In genomic region chr5:169512385-169512784, GRCh38 we compare ENCODE assay signal across 25 cellular contexts.
"Had no signal": no experiment of that assay in that cellular context is flagged by ENCODE, and none has a peak within 500 bp of the region (broad histone marks: within the 10 kb centered on the region; RNA-seq: fewer than 3 reads in every experiment).

No MANE protein-coding gene starts in this region.

- H3K9me3 ChIP-seq: SJCRH30, SK-N-SH had no signal

- H3K4me2 ChIP-seq: SK-N-SH had no signal

- H3K27ac Mint-ChIP-seq: activated CD4-positive, alpha-beta T cell treated with anti-CD3 and anti-CD28 coated beads for 36 hours; activated CD8-positive, alpha-beta T cell treated with anti-CD3 and anti-CD28 coated beads for 36 hours; activated naive CD8-positive, alpha-beta T cell treated with anti-CD3 and anti-CD28 coated beads for 36 hours; activated T-cell treated with anti-CD3 and anti-CD28 coated beads, Interleukin-2, amount 50 U/mL, for 72 hours; activated T-helper 2 cell treated with anti-CD3 and anti-CD28 coated beads, Interferon-gamma antibody, Interleukin-2, Interleukin-4, amounts not matched to agents 10 μg/mL and 5 μg/mL and 100 μg/mL, durations not matched to agents 14 hours and 24 hours and 36 hours had no signal

- H3K27me3 ChIP-seq: brain microvascular endothelial cell, SJCRH30 had no signal

- H3K36me3 Mint-ChIP-seq: activated naive CD4-positive, alpha-beta T cell treated with anti-CD3 and anti-CD28 coated beads, Interleukin-2, amount 10 ng/mL, durations not matched to agents 7 days and 5 days; activated naive CD8-positive, alpha-beta T cell treated with anti-CD3 and anti-CD28 coated beads for 36 hours had no signal

- H3K4me3 Mint-ChIP-seq: activated CD4-positive, alpha-beta T cell treated with anti-CD3 and anti-CD28 coated beads for 36 hours; activated CD8-positive, alpha-beta T cell treated with anti-CD3 and anti-CD28 coated beads for 36 hours; activated naive CD4-positive, alpha-beta T cell treated with anti-CD3 and anti-CD28 coated beads, Interleukin-2, amount 10 ng/mL, durations not matched to agents 7 days and 5 days; activated naive CD8-positive, alpha-beta T cell treated with anti-CD3 and anti-CD28 coated beads for 36 hours; activated T-cell treated with anti-CD3 and anti-CD28 coated beads, Interleukin-2, amount 50 U/mL, for 72 hours had no signal

- H3K36me3 ChIP-seq: brain microvascular endothelial cell, cardiac muscle cell, SJCRH30 had no signal

- DNase-seq: activated CD4-positive, alpha-beta T cell treated with anti-CD3 and anti-CD28 coated beads for 36 hours; activated CD8-positive, alpha-beta memory T cell treated with anti-CD3 and anti-CD28 coated beads, Interleukin-2, amount 50 U/mL, for 4 hours; activated CD8-positive, alpha-beta T cell treated with anti-CD3 and anti-CD28 coated beads for 36 hours; activated gamma-delta T cell treated with Interleukin-2 at 50 U/mL for 16 hours; activated naive CD4-positive, alpha-beta T cell treated with anti-CD3 and anti-CD28 coated beads, Interleukin-2, amount 10 ng/mL, durations not matched to agents 7 days and 5 days; activated naive CD8-positive, alpha-beta T cell treated with anti-CD3 and anti-CD28 coated beads for 36 hours; activated T-cell treated with anti-CD3 and anti-CD28 coated beads, Interleukin-2, amount 50 U/mL, for 72 hours; brain microvascular endothelial cell; MV-4-11; NCI-H1105; NCI-H1436; NCI-H1694 treated with DMSO at 0.1 percent for 48 hours; NCI-H2029 treated with DMSO at 0.1 percent for 48 hours; NCI-H345; NCI-H510A; NCI-H526 treated with DMSO at 0.1 percent for 48 hours; Right ventricle myocardium superior; RPMI8226; SJCRH30; SK-N-SH; T-helper 1 cell had no signal

- H3K27ac ChIP-seq: brain microvascular endothelial cell, cardiac muscle cell, SJCRH30, VCaP had no signal

- ATAC-seq: activated CD4-positive, alpha-beta T cell treated with anti-CD3 and anti-CD28 coated beads for 36 hours; activated CD8-positive, alpha-beta T cell treated with anti-CD3 and anti-CD28 coated beads for 36 hours; activated T-cell treated with anti-CD3 and anti-CD28 coated beads, Interleukin-2, amount 50 U/mL, for 72 hours had no signal

- H3K4me1 Mint-ChIP-seq: activated CD4-positive, alpha-beta T cell treated with anti-CD3 and anti-CD28 coated beads for 36 hours; activated naive CD4-positive, alpha-beta T cell treated with anti-CD3 and anti-CD28 coated beads, Interleukin-2, amount 10 ng/mL, durations not matched to agents 7 days and 5 days; activated naive CD8-positive, alpha-beta T cell treated with anti-CD3 and anti-CD28 coated beads for 36 hours had no signal

- H3K9me3 Mint-ChIP-seq: activated CD8-positive, alpha-beta T cell treated with anti-CD3 and anti-CD28 coated beads for 36 hours; activated naive CD4-positive, alpha-beta T cell treated with anti-CD3 and anti-CD28 coated beads, Interleukin-2, amount 10 ng/mL, durations not matched to agents 7 days and 5 days; activated naive CD8-positive, alpha-beta T cell treated with anti-CD3 and anti-CD28 coated beads for 36 hours; activated T-helper 2 cell treated with anti-CD3 and anti-CD28 coated beads, Interferon-gamma antibody, Interleukin-2, Interleukin-4, amounts not matched to agents 10 μg/mL and 5 μg/mL and 100 μg/mL, durations not matched to agents 14 hours and 24 hours and 36 hours had no signal

- H3K9ac ChIP-seq: SK-N-SH had no signal

- FAIRE-seq: colon had no signal

- H3K4me3 ChIP-seq: cardiac muscle cell, SJCRH30 had no signal

- H3K4me1 ChIP-seq: SJCRH30 had no signal
